In the genomic region with DNA sequence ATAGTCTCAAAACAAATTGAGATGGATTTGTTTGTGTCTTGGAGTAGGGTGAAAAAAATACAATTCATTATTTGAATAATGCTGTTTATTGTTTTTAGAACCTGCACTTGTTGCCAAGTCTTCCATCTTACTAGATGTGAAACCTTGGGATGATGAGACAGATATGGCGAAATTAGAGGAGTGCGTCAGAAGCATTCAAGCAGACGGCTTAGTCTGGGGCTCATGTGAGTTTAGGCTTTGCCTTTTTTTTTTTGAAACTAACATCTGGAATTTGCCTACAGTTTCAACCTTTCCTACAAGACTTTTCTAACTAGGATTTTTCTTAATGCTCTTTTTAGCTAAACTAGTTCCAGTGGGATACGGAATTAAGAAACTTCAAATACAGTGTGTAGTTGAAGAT, we compare ENCODE assay signal across 8 cellular contexts. TPM values are rescaled to one million over a fixed set of nuclear protein-coding genes. Genes with fewer than 3 reads are reported as not detected.
DNase-seq lines count a peak whose midpoint lies in the region; ATAC-seq, FAIRE-seq and TF ChIP-seq lines count a peak whose summit lies in the region.
"Not testable (repeated sequence)": the region's sequence is repeated elsewhere in the genome, so short reads cannot be mapped to it uniquely, and the experiment has no call there.

No MANE protein-coding gene starts in this region.

- H3K36me3 ChIP-seq in ACC112 (ENCODE audit: insufficient read depth, low read length), result peaks cover 30% of the 10 kb centered on the region
- H3K36me3 ChIP-seq in GM23338 (ENCODE audit: insufficient read depth), result peaks cover 32% of the 10 kb centered on the region
- peaks cover 66% of the 10 kb centered on the region for H3K36me3 ChIP-seq in OCI-LY7 (ENCODE audit: insufficient read depth, low read length)
- peaks cover 24% of the 10 kb centered on the region for H3K36me3 ChIP-seq in astrocyte (ENCODE audit: insufficient read depth, low read length)

- H3K4me3 ChIP-seq in ACC112 (ENCODE audit: low read depth, low read length) (peak overlapping the region; percentile 49), OCI-LY7 (ENCODE audit: low read depth, low read length, poor library complexity, severe bottlenecking) (peak overlapping the region; percentile 96)
- not testable (repeated sequence) for H3K4me3 ChIP-seq in GM23338; astrocyte (ENCODE audit: insufficient read depth, low read depth, low read length)

- intact Hi-C loops in OCI-LY7 (cut with micrococcal nuclease; ENCODE audit: unreplicated experiment), result not testable (repeated sequence)

- peaks cover 71% of the 10 kb centered on the region for H3K36me3 Mint-ChIP-seq in GM23338 (ENCODE audit: low read depth)
- peaks cover 84% of the 10 kb centered on the region for H3K36me3 Mint-ChIP-seq in activated T-helper 17 cell treated with anti-CD3 and anti-CD28 coated beads, Interleukin-2, amount 50 U/mL, for 72 hours (ENCODE audit: low read depth)
- H3K36me3 Mint-ChIP-seq in astrocyte (ENCODE audit: low read depth, unreplicated experiment), result not testable (repeated sequence)
- peaks cover 54% of the 10 kb centered on the region for H3K36me3 Mint-ChIP-seq in nephron (ENCODE audit: low read depth)

- peak overlapping the region; percentile 16 for H3K9ac ChIP-seq in astrocyte (ENCODE audit: low read length)

- ATAC-seq in GM23338; activated T-helper 17 cell treated with anti-CD3 and anti-CD28 coated beads, Interleukin-2, amount 50 U/mL, for 72 hours (replicated peaks): not testable (repeated sequence)

- CTCF ChIA-PET in OCI-LY7 (lab: Charles Lee; ENCODE audit: unreplicated experiment), result not testable (repeated sequence)

- H4K20me1 ChIP-seq in GM23338 (replicated peaks; ENCODE audit: insufficient read depth), result not testable (repeated sequence)
- H4K20me1 ChIP-seq in OCI-LY7 (ENCODE audit: insufficient read depth, low read length), result peaks cover 12% of the 10 kb centered on the region; the same call in 1 of the 2 replicates
- peaks cover 33% of the 10 kb centered on the region for H4K20me1 ChIP-seq in astrocyte (ENCODE audit: insufficient read depth, low read length)

- not testable (repeated sequence) for FAIRE-seq in astrocyte (lab: Jason Lieb, UNC)

- peaks cover 21% of the 10 kb centered on the region for H3K27me3 Mint-ChIP-seq in GM23338 (ENCODE audit: insufficient read depth, low read depth, poor library complexity)
- not testable (repeated sequence) for H3K27me3 Mint-ChIP-seq in activated T-helper 17 cell treated with anti-CD3 and anti-CD28 coated beads, Interleukin-2, amount 50 U/mL, for 72 hours; astrocyte (ENCODE audit: low read depth, unreplicated experiment); nephron (ENCODE audit: low read depth)

- DNase-seq in GM23338 (ENCODE audit: low spot score); OCI-LY7 (ENCODE audit: low spot score); astrocyte (ENCODE audit: low read depth): not testable (repeated sequence)
- DNase-seq in fibroblast of gingiva (ENCODE audit: low read depth), result peak; percentile 17

- H3K9me3 ChIP-seq in OCI-LY7 (ENCODE audit: low read length); astrocyte (ENCODE audit: insufficient read depth, low read depth, low read length): not testable (repeated sequence)

- peaks cover 34% of the 10 kb centered on the region for H3F3A ChIP-seq in GM23338 (replicated peaks; ENCODE audit: low read depth)

- POLR2A ChIA-PET in OCI-LY7 (lab: Charles Lee), result interaction anchor here (0.7 to 1.5 kb wide), 5 partner anchors 93 to 118 kb away, joined by 3 to 4 read pairs (median 4); no protein-coding TSS in a partner anchor

- H3K4me2 ChIP-seq in GM23338, result not testable (repeated sequence)
- H3K4me2 ChIP-seq in OCI-LY7 (ENCODE audit: low read length), result peak overlapping the region; percentile 99
- H3K4me2 ChIP-seq in astrocyte (ENCODE audit: low read length), result peak overlapping the region; percentile 92

- H3K27ac ChIP-seq in ACC112 (ENCODE audit: low read depth, low read length) (peak overlapping the region; percentile 45; the same call in 1 of the 2 replicates), GM23338 (ENCODE audit: low read depth) (peak overlapping the region; percentile 92), OCI-LY7 (ENCODE audit: low read depth, low read length, poor library complexity, severe bottlenecking) (peak overlapping the region; percentile 16), VCaP (peak overlapping the region; percentile 6; the same call in 1 of the 2 replicates)
- H3K27ac ChIP-seq in astrocyte (ENCODE audit: low read depth, low read length), result not testable (repeated sequence)

- H3K79me2 ChIP-seq in ACC112 (ENCODE audit: control insufficient read depth, insufficient read depth, low read length, unreplicated experiment), result peaks cover 51% of the 10 kb centered on the region
- peaks cover 44% of the 10 kb centered on the region for H3K79me2 ChIP-seq in GM23338 (replicated peaks; ENCODE audit: insufficient read depth)
- H3K79me2 ChIP-seq in OCI-LY7 (ENCODE audit: insufficient read depth, low read depth, low read length), result peaks cover 61% of the 10 kb centered on the region
- H3K79me2 ChIP-seq in astrocyte (ENCODE audit: insufficient read depth, low read length), result peaks cover 59% of the 10 kb centered on the region

- not testable (repeated sequence) for TF ChIP-seq CTCF in GM23338 (conservative IDR thresholded peaks at IDR 0.05; ENCODE audit: low read depth in 2 of 2); OCI-LY7 (conservative IDR thresholded peaks at IDR 0.05; ENCODE audit: low read length); VCaP (conservative IDR thresholded peaks at IDR 0.05); astrocyte (IDR thresholded peaks at IDR 0.05; ENCODE audit: insufficient read depth, low read depth, low read length); nephron (IDR thresholded peaks at IDR 0.05; ENCODE audit: unreplicated experiment in 3 of 3)

- not testable (repeated sequence) for BruUV-seq in OCI-LY7 (replicated peaks; lab: Mats Ljungman, UMichigan)

- not testable (repeated sequence) for H3K9me2 ChIP-seq in GM23338 (ENCODE audit: insufficient read depth); OCI-LY7 (ENCODE audit: insufficient read depth, low read length)

- H3K4me1 Mint-ChIP-seq in GM23338, result peaks cover 23% of the 10 kb centered on the region
- H3K4me1 Mint-ChIP-seq in activated T-helper 17 cell treated with anti-CD3 and anti-CD28 coated beads, Interleukin-2, amount 50 U/mL, for 72 hours, result peaks cover 29% of the 10 kb centered on the region
- H3K4me1 Mint-ChIP-seq in astrocyte (ENCODE audit: low read depth, unreplicated experiment), result peaks cover 27% of the 10 kb centered on the region
- H3K4me1 Mint-ChIP-seq in nephron, result peaks cover 37% of the 10 kb centered on the region

- H3K4me3 Mint-ChIP-seq in GM23338 (0 out of 3 replicates have a peak overlapping the region, but pooled peaks have one; percentile 10), astrocyte (ENCODE audit: unreplicated experiment) (peak overlapping the region; percentile 54), nephron (peak overlapping the region in 1 of 3 experiments; percentile 66)
- H3K4me3 Mint-ChIP-seq in activated T-helper 17 cell treated with anti-CD3 and anti-CD28 coated beads, Interleukin-2, amount 50 U/mL, for 72 hours, result peak overlapping the region; percentile 95

- H2AFZ ChIP-seq in ACC112 (ENCODE audit: low read length, unreplicated experiment); GM23338; OCI-LY7 (ENCODE audit: low read length); astrocyte (ENCODE audit: low read depth, low read length): not testable (repeated sequence)

- H3K9me3 Mint-ChIP-seq in GM23338; activated T-helper 17 cell treated with anti-CD3 and anti-CD28 coated beads, Interleukin-2, amount 50 U/mL, for 72 hours; astrocyte (ENCODE audit: unreplicated experiment); nephron: not testable (repeated sequence)

- not testable (repeated sequence) for H3K27me3 ChIP-seq in ACC112 (ENCODE audit: insufficient read depth, low read length); GM23338 (ENCODE audit: insufficient read depth); astrocyte (ENCODE audit: insufficient read depth, low read length)

- H3K27ac Mint-ChIP-seq in GM23338; astrocyte (ENCODE audit: unreplicated experiment): not testable (repeated sequence)
- peak overlapping the region; percentile 98 for H3K27ac Mint-ChIP-seq in activated T-helper 17 cell treated with anti-CD3 and anti-CD28 coated beads, Interleukin-2, amount 50 U/mL, for 72 hours
- peak overlapping the region in 2 of 3 experiments; percentile 29 to 32 for H3K27ac Mint-ChIP-seq in nephron

- H3K4me1 ChIP-seq in ACC112 (ENCODE audit: control insufficient read depth, insufficient read depth, low read length, unreplicated experiment), result peaks cover 29% of the 10 kb centered on the region
- peaks cover 17% of the 10 kb centered on the region for H3K4me1 ChIP-seq in GM23338 (ENCODE audit: insufficient read depth)
- H3K4me1 ChIP-seq in OCI-LY7 (ENCODE audit: insufficient read depth, low read length, poor library complexity, severe bottlenecking), result peaks cover 38% of the 10 kb centered on the region
- not testable (repeated sequence) for H3K4me1 ChIP-seq in astrocyte (ENCODE audit: insufficient read depth, low read length)

RNA-seq across cellular contexts. Expression of a gene that starts 2.7 kb away (rescaled TPM):
- total RNA-seq in GM23338 (2014; rRNA removed; shearing (Covaris generic)), result 213 and 305 TPM in 2 replicates
- polyA plus RNA-seq in GM23338 (2016; fragmentation: Nextera tagmentation; extraction: Ambion mirVana), result 673 and 709 TPM in 2 replicates
- 883 and 1,168 TPM in 2 replicates for total RNA-seq in OCI-LY7 (2014; rRNA removed; shearing (Covaris generic))
- total RNA-seq in OCI-LY7 (2022) (1,062 and 1,084 TPM in 2 replicates), astrocyte (518 and 546 TPM in 2 replicates)
- 100 to 1,000 TPM; 935 to 972 TPM for total RNA-seq in activated T-helper 17 cell treated with anti-CD3 and anti-CD28 coated beads, Interleukin-2, amount 50 U/mL, for 72 hours

RNA-seq across cellular contexts. Expression of a gene that starts 3.1 kb away (rescaled TPM):
- total RNA-seq in GM23338 (2014; rRNA removed; shearing (Covaris generic)), result 79.8 and 97.9 TPM in 2 replicates
- polyA plus RNA-seq in GM23338 (2016; fragmentation: Nextera tagmentation; extraction: Ambion mirVana), result 34.5 and 35.6 TPM in 2 replicates
- 73.4 and 81.9 TPM in 2 replicates for total RNA-seq in OCI-LY7 (2014; rRNA removed; shearing (Covaris generic))
- 110 and 116 TPM in 2 replicates for total RNA-seq in OCI-LY7 (2022)
- total RNA-seq in activated T-helper 17 cell treated with anti-CD3 and anti-CD28 coated beads, Interleukin-2, amount 50 U/mL, for 72 hours, result 100 to 1,000 TPM in 1 of 2 donors, 10 to 100 TPM in 1; 63.8 to 104 TPM
- total RNA-seq in astrocyte, result 97.2 and 100 TPM in 2 replicates
